Comparison of ENCODE assay signal across 8 cellular contexts in genomic region chr3:194089357-194090177, GRCh38. TPM values are rescaled to one million over a fixed set of nuclear protein-coding genes. Genes with fewer than 3 reads are reported as not detected.
A peak's percentile ranks its signal among the peaks of the same experiment; 100 is the strongest.
DNase-seq lines count a peak whose midpoint lies in the region; ATAC-seq and TF ChIP-seq lines count a peak whose summit lies in the region.

No MANE protein-coding gene starts in this region.

- H3K36me3 ChIP-seq in GM23338 (ENCODE audit: insufficient read depth): no peaks in the 10 kb centered on the region
- no peaks in the 10 kb centered on the region for H3K36me3 ChIP-seq in adrenal gland (replicated peaks in 1 of 2)
- no peaks in the 10 kb centered on the region for H3K36me3 ChIP-seq in spleen

- intact Hi-C loops in adrenal gland (cut with DNase I): no loop called here
- intact Hi-C loops in spleen (cut with DNase I; ENCODE audit: low total_unique reads): no loop called here

- no peaks in the 10 kb centered on the region for H3K9me3 Mint-ChIP-seq in GM23338

- H3K4me1 ChIP-seq in GM23338 (ENCODE audit: insufficient read depth) (peaks cover 18% of the 10 kb centered on the region), adrenal gland (replicated peaks in 1 of 2) (peaks cover 10 to 15% of the 10 kb centered on the region in 2 donors), spleen (peaks cover 9 to 66% (median 25%) of the 10 kb centered on the region in 6 donors)

- H3K27me3 Mint-ChIP-seq in GM23338 (ENCODE audit: insufficient read depth, low read depth, poor library complexity): peaks cover 7% of the 10 kb centered on the region

- H3K4me2 ChIP-seq in GM23338: no peak overlapping the region

- peak overlapping the region; percentile 81 for H3K27ac Mint-ChIP-seq in GM23338

- ATAC-seq in GM23338: peak; percentile 18
- no peak for ATAC-seq in HG02763 (IDR thresholded peaks at IDR 0.05; ENCODE audit: unreplicated experiment)

- no peaks in the 10 kb centered on the region for H3K79me2 ChIP-seq in GM23338 (replicated peaks; ENCODE audit: insufficient read depth)

- 32 to 42% (median 37%) methylated on average over 4 to 18 of the region's 18 CpGs for WGBS in adrenal gland, 4 donors
- WGBS in spleen, 5 donors: 19 to 46% (median 29%) methylated on average over 16 to 18 of the region's 18 CpGs

- DNase-seq in GDM1 (lab: John Stamatoyannopoulos, UW) (peak; percentile 72), GM23338 (ENCODE audit: low spot score) (peak; percentile 58), NB4 (ENCODE audit: low read depth) (peak; percentile 99), adrenal gland (peak; percentile 69 to 97 (median 92)), iPS-NIHi7 (ENCODE audit: extremely low spot score) (peak; percentile 86), spleen (peak; percentile 90)
- no peak for DNase-seq in activated CD8-positive, alpha-beta memory T cell treated with anti-CD3 and anti-CD28 coated beads for 24 hours

- TF ChIP-seq CTCF in GM23338 (conservative IDR thresholded peaks at IDR 0.05; ENCODE audit: low read depth in 2 of 2) (no peak), NB4 (IDR thresholded peaks at IDR 0.05; ENCODE audit: low read depth, low read length) (no peak), adrenal gland (IDR thresholded peaks at IDR 0.05) (no peak), spleen (IDR thresholded peaks at IDR 0.05 in 8 of 11, conservative IDR thresholded peaks at IDR 0.05 in 3 of 11) (no peak)

- H3K9me2 ChIP-seq in GM23338 (ENCODE audit: insufficient read depth): peaks cover 8% of the 10 kb centered on the region; the same call in 1 of the 2 replicates

- peak overlapping the region; percentile 15 for H2AFZ ChIP-seq in GM23338

- no peak overlapping the region for H3K4me3 Mint-ChIP-seq in GM23338

- no peaks in the 10 kb centered on the region; the same call in 1 of the 2 replicates for H3F3A ChIP-seq in GM23338 (replicated peaks; ENCODE audit: low read depth)

- H3K27me3 ChIP-seq in GM23338 (ENCODE audit: insufficient read depth) (no peaks in the 10 kb centered on the region), adrenal gland (no peaks in the 10 kb centered on the region), spleen (replicated peaks in 1 of 7) (no peaks in the 10 kb centered on the region)

- H3K27ac ChIP-seq in GM23338 (ENCODE audit: low read depth) (no peak overlapping the region), adrenal gland (peak overlapping the region in 2 of 5 donors; percentile 52 to 74), spleen (peak overlapping the region in 7 of 8 donors; percentile 37 to 88 (median 79))

- TF ChIP-seq POLR2A in NB4 (IDR thresholded peaks at IDR 0.05; ENCODE audit: extremely low read depth, insufficient read length) (no peak), adrenal gland (IDR thresholded peaks at IDR 0.05) (no peak), spleen (IDR thresholded peaks at IDR 0.05) (no peak)

- H3K9me3 ChIP-seq in adrenal gland (replicated peaks in 1 of 3) (no peaks in the 10 kb centered on the region), spleen (no peaks in the 10 kb centered on the region)

- H3K4me1 Mint-ChIP-seq in GM23338: peaks cover 28% of the 10 kb centered on the region

- H3K4me3 ChIP-seq in GM23338 (no peak overlapping the region), NB4 (ENCODE audit: low read depth, low read length) (no peak overlapping the region), adrenal gland (no peak overlapping the region), spleen (no peak overlapping the region)

- H4K20me1 ChIP-seq in GM23338 (replicated peaks; ENCODE audit: insufficient read depth): no peaks in the 10 kb centered on the region

- no peaks in the 10 kb centered on the region for H3K36me3 Mint-ChIP-seq in GM23338 (ENCODE audit: low read depth)

TF ChIP-seq in GM23338, 12 proteins besides CTCF, POLR2A, EP300 and RAD21 (continues in another document):
- no peak for TF ChIP-seq REST (IDR thresholded peaks at IDR 0.05; ENCODE audit: unreplicated experiment)
- TF ChIP-seq ZNF462 (CRISPR knock-in tag; IDR thresholded peaks at IDR 0.05): no peak
- TF ChIP-seq POLR2AphosphoS5 (IDR thresholded peaks at IDR 0.05; ENCODE audit: low read depth): no peak
- TF ChIP-seq ZNF331 (CRISPR knock-in tag; IDR thresholded peaks at IDR 0.05; ENCODE audit: low read depth): no peak
- no peak for TF ChIP-seq CREB1 (CRISPR knock-in tag; IDR thresholded peaks at IDR 0.05; ENCODE audit: low read depth)

RNA-seq across cellular contexts. Expression of gene HES1, which starts 46.4 kb away (rescaled TPM):
- 40.3 and 42.7 TPM in 2 replicates for total RNA-seq in GM23338 (2014; rRNA removed; shearing (Covaris generic))
- polyA plus RNA-seq in GM23338 (2016; fragmentation: Nextera tagmentation; extraction: Ambion mirVana) (59.3 and 60.8 TPM in 2 replicates), adrenal gland (10 to 100 TPM; 14.3 to 34.3 (median 34.2) TPM), spleen (10 to 100 TPM; 17.7 to 19.7 (median 19.6) TPM)
- total RNA-seq in adrenal gland (10 to 100 TPM; 22.8 to 59.3 (median 38.8) TPM), spleen (10 to 100 TPM; 38.2 to 59.6 (median 40.3) TPM)
